8 cellular contexts compared by ENCODE assay signal in genomic region chr12:112130461-112130998, GRCh38. TPM values are rescaled to one million over a fixed set of nuclear protein-coding genes. Genes with fewer than 3 reads are reported as not detected.
DNase-seq lines count a peak whose midpoint lies in the region; ATAC-seq, FAIRE-seq and TF ChIP-seq lines count a peak whose summit lies in the region.

No MANE protein-coding gene starts in this region.

- H3K9ac ChIP-seq in subcutaneous abdominal adipose tissue (ENCODE audit: low read length in 5 of 5), result peak overlapping the region in 4 of 5 donors; percentile 6 to 56 (median 54)

- TF ChIP-seq CTCF in glutamatergic neuron (IDR thresholded peaks at IDR 0.05; ENCODE audit: partially characterized antibody, unreplicated experiment), result no peak

- TF ChIP-seq POLR2A in GM12892 (IDR thresholded peaks at IDR 0.05; ENCODE audit: low read depth, low read length), result no peak

- H3K27me3 ChIP-seq in subcutaneous abdominal adipose tissue (ENCODE audit: control insufficient read depth in 5 of 5, insufficient read depth in 4 of 5, low read length in 5 of 5), result no peaks in the 10 kb centered on the region

- DNase-seq in GM12892 (ENCODE audit: insufficient read length) (no peak), SIG-M5 (lab: John Stamatoyannopoulos, UW) (peak; percentile 66), germinal center (ENCODE audit: low spot score) (peak; percentile 32), NCI-H510A treated with DMSO at 0.1 percent for 48 hours (lab: John Stamatoyannopoulos, UW) (no peak), glutamatergic neuron (no peak)

- peaks cover 11 to 17% (median 14%) of the 10 kb centered on the region in 5 donors for H3K36me3 ChIP-seq in subcutaneous abdominal adipose tissue (ENCODE audit: control insufficient read depth in 5 of 5, insufficient read depth in 5 of 5, low read length in 5 of 5)

- no peaks in the 10 kb centered on the region for H3K27me3 Mint-ChIP-seq in glutamatergic neuron (ENCODE audit: unreplicated experiment)

- peak overlapping the region in 4 of 5 donors; percentile 7 to 52 (median 34) for H3K4me3 ChIP-seq in subcutaneous abdominal adipose tissue (ENCODE audit: low read depth in 1 of 5, low read length in 5 of 5)

- H3K27ac ChIP-seq in subcutaneous abdominal adipose tissue (ENCODE audit: low read depth, low read length), result peak overlapping the region; percentile 52

- no peak overlapping the region for H3K4me3 Mint-ChIP-seq in glutamatergic neuron (ENCODE audit: unreplicated experiment)

- ATAC-seq in HG02763 (IDR thresholded peaks at IDR 0.05; ENCODE audit: unreplicated experiment) (peak; percentile 65), HG02938 (IDR thresholded peaks at IDR 0.05; ENCODE audit: unreplicated experiment) (no peak)

- H3K36me3 Mint-ChIP-seq in glutamatergic neuron (ENCODE audit: unreplicated experiment), result no peaks in the 10 kb centered on the region

- FAIRE-seq in GM12892 (lab: Jason Lieb, UNC), result peak; percentile 46

- peaks cover 0 to 42% (median 34%) of the 10 kb centered on the region in 5 donors for H3K4me1 ChIP-seq in subcutaneous abdominal adipose tissue (ENCODE audit: control insufficient read depth in 5 of 5, insufficient read depth in 5 of 5, low read length in 5 of 5)

- H3K9me3 Mint-ChIP-seq in glutamatergic neuron (ENCODE audit: unreplicated experiment), result peaks cover 3% of the 10 kb centered on the region

- peaks cover 3% of the 10 kb centered on the region for H3K4me1 Mint-ChIP-seq in glutamatergic neuron (ENCODE audit: low read depth, unreplicated experiment)

- H3K27ac Mint-ChIP-seq in glutamatergic neuron (ENCODE audit: unreplicated experiment), result no peak overlapping the region

- no peaks in the 10 kb centered on the region for H3K9me3 ChIP-seq in subcutaneous abdominal adipose tissue (ENCODE audit: control insufficient read depth in 5 of 5, low read length in 5 of 5)

RNA-seq across cellular contexts. Expression of gene TRAFD1, which starts 5.2 kb away (rescaled TPM):
- 39.8 TPM for polyA plus RNA-seq in GM12892 (2012; ENCODE audit: missing spikeins)
- 36.8 TPM for total RNA-seq in glutamatergic neuron (ENCODE audit: unreplicated experiment)

RNA-seq across cellular contexts. Expression of gene NAA25, which starts 21.9 kb away (rescaled TPM):
- polyA plus RNA-seq in GM12892 (2012; ENCODE audit: missing spikeins), result 20.3 TPM
- 34.8 TPM for total RNA-seq in glutamatergic neuron (ENCODE audit: unreplicated experiment)

Comparison
In these comparisons a context has a peak if more than half of its experiments do, and no peak if none do; other contexts are left out.
1. DNase-seq: peak in SIG-M5 (single experiment) and germinal center (single experiment); none in GM12892 (single experiment), NCI-H510A treated with DMSO at 0.1 percent for 48 hours (single experiment) and glutamatergic neuron (single experiment).